In the genomic region with DNA sequence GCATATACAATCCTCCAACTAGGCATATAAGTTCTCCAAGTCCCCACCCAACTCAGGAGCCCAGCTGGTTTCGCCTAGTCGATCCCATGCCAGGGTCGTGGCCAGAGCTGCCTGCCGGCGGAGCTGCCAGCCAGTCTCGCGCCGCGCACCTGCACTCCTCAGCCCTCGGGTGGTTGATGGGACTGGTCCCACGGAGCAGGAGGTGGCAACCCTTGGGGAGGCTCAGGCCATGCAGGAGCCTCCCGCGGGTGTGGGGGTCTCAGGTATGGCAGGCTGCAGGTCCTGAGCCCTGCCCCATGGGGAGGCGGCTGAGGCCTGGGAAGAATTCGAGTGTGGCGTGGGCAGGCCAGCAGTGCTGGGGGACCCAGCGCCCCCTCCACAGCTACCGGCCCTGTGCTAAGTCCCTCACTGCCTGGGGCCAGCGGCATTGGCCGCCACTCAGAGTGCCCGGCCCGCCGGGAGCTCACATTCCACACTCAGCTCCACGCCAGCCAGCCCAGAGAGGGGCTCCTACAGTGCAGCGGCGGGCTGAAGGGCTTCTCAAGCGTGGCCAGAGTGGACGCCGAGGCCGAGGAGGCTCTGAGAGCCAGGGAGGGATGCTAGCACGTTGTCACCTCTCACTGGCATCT, we compare ENCODE assay signal across 21 cellular contexts.
"Had no signal": no experiment of that assay in that cellular context is flagged by ENCODE, and none has a peak within 500 bp of the region (broad histone marks: within the 10 kb centered on the region; RNA-seq: fewer than 3 reads in every experiment).

No MANE protein-coding gene starts in this region.

- H3K4me3 ChIP-seq: coronary artery, dorsolateral prefrontal cortex, left ventricle myocardium inferior, lung, sigmoid colon, skin epidermis, suprapubic skin, tibial artery, upper lobe of left lung, vagina had no signal

- H3K4me1 Mint-ChIP-seq: immature natural killer cell; naive thymus-derived CD8-positive, alpha-beta T cell had no signal

- H3K27me3 ChIP-seq: dorsolateral prefrontal cortex, neutrophil, sigmoid colon, suprapubic skin, tibial artery, upper lobe of left lung, vagina had no signal

- H3K4me3 Mint-ChIP-seq: immature natural killer cell; naive thymus-derived CD8-positive, alpha-beta T cell had no signal

- H3K4me1 ChIP-seq: left ventricle myocardium inferior, sigmoid colon, suprapubic skin, tibial artery, upper lobe of left lung, vagina had no signal

- H3K27ac Mint-ChIP-seq: immature natural killer cell; naive thymus-derived CD8-positive, alpha-beta T cell had no signal

- H3K27me3 Mint-ChIP-seq: naive thymus-derived CD8-positive, alpha-beta T cell had no signal

- H3K36me3 Mint-ChIP-seq: naive thymus-derived CD8-positive, alpha-beta T cell had no signal

- H3K27ac ChIP-seq: coronary artery, dorsolateral prefrontal cortex, left ventricle myocardium inferior, neutrophil, sigmoid colon, skin epidermis, suprapubic skin, tibial artery, upper lobe of left lung, vagina had no signal

- DNase-seq: effector CD8-positive, alpha-beta T cell; foreskin melanocyte; head of caudate nucleus; hypothalamus; immature natural killer cell; left cardiac atrium; left ventricle myocardium inferior; naive thymus-derived CD8-positive, alpha-beta T cell; sigmoid colon; stimulated activated CD4-positive, alpha-beta T cell treated with anti-CD3 and anti-CD28 coated beads, Interleukin-2, amount 100 ng/mL, for 24 hours; stimulated activated CD4-positive, alpha-beta T cell treated with anti-CD3 and anti-CD28 coated beads, Interleukin-4, amount 100 ng/mL, for 4 hours; stimulated activated naive CD4-positive, alpha-beta T cell; tibial artery had no signal

- H3K9me3 ChIP-seq: neutrophil, tibial artery, upper lobe of left lung, vagina had no signal

- ATAC-seq: naive thymus-derived CD8-positive, alpha-beta T cell had no signal

- H3K36me3 ChIP-seq: left ventricle myocardium inferior, neutrophil, sigmoid colon, suprapubic skin, tibial artery, upper lobe of left lung, vagina had no signal
